ENCODE assay signal across 9 cellular contexts in the genomic region with DNA sequence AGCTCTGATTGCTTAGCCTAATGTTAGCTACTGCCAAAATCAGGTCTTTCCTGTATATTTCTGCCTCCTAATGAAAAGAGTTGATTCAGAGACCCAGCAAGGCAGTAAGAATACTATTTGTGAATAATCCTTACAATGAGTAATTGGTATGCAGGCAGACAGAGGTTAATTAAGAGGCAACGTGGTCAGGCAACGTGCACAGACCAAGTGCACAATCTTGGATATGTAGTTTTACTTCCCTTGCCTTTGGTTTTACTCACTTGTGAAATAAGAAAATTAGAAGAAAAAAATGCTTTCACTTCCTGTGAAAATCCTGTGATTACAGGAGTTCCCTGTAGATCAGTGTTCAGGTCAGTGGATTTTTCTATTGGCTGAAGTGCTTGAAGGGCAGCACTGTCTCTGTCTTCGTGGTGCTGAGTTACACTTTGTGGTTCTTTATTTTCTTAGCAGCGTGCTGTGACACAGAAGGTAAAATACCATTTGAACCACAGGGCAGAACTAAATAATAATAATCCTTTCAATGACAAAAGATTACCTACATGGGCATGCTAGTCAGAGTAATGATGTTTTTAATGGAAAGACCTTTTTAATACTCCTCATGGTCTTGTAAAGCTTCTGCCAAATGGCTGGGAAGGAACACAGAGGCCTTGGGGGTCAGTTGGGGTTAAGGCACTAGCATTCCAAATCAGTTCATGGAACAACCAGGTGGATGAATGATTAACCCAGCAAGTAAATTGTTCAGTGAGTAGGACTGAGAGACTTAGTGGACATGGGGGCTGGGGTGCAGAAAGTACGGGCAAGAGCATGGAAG.
DNase-seq lines count a peak whose midpoint lies in the region; ATAC-seq and FAIRE-seq lines count a peak whose summit lies in the region.
"Had no signal": no experiment of that assay in that cellular context is flagged by ENCODE, and none has a peak within 500 bp of the region (broad histone marks: within the 10 kb centered on the region; RNA-seq: fewer than 3 reads in every experiment).

No MANE protein-coding gene starts in this region.

- in situ Hi-C loops in ACHN (cut with HindIII; ENCODE audit: low pct_ligation_motif_present, low pct_unique_long_range_greater_than_20kb, low sequenced_read_pairs), result no loop called here

- peak; percentile 94 for DNase-seq in ACHN
- peak; percentile 91 for DNase-seq in NOMO-1 treated with DMSO at 0.1 percent for 48 hours (lab: John Stamatoyannopoulos, UW; ENCODE audit: unreplicated experiment)
- peak; percentile 95 for DNase-seq in kidney glomerular epithelial cell (lab: John Stamatoyannopoulos, UW)
- no peak for DNase-seq in NCI-H2029 treated with DMSO at 0.1 percent for 48 hours (lab: John Stamatoyannopoulos, UW)
- DNase-seq in activated gamma-delta T cell (lab: John Stamatoyannopoulos, UW), result no peak
- DNase-seq in frontal cortex (ENCODE audit: low spot score in 2 of 2), result no peak
- DNase-seq: effector memory CD8-positive, alpha-beta T cell had no signal

- ATAC-seq in GM21717 (IDR thresholded peaks at IDR 0.05; ENCODE audit: unreplicated experiment) (peak; percentile 50), GM21515 (IDR thresholded peaks at IDR 0.05; ENCODE audit: unreplicated experiment) (no peak)
- ATAC-seq: effector memory CD8-positive, alpha-beta T cell had no signal

- FAIRE-seq in frontal cortex (lab: Jason Lieb, UNC), result no peak

Comparison
In these comparisons a context has a peak if more than half of its experiments do, and no peak if none do; other contexts are left out.
1. DNase-seq: peak in ACHN (single experiment), NOMO-1 treated with DMSO at 0.1 percent for 48 hours (single experiment) and kidney glomerular epithelial cell (single experiment); none in NCI-H2029 treated with DMSO at 0.1 percent for 48 hours (single experiment), activated gamma-delta T cell (single experiment) and frontal cortex (0 of 2).